Comparison of ENCODE assay signal across 11 cellular contexts in genomic region chr9:107375651-107376369, GRCh38.
"Had no signal": no experiment of that assay in that cellular context is flagged by ENCODE, and none has a peak within 500 bp of the region (broad histone marks: within the 10 kb centered on the region; RNA-seq: fewer than 3 reads in every experiment).

No MANE protein-coding gene starts in this region.

- DNase-seq: activated B cell treated with CpG ODN at 0.5 μM for 24 hours; activated CD4-positive, alpha-beta T cell treated with anti-CD3 and anti-CD28 coated beads, Interleukin-2, amount 10 ng/mL, durations not matched to agents 24 days and 14 days; activated naive CD4-positive, alpha-beta T cell treated with anti-CD3 and anti-CD28 coated beads for 36 hours; body of pancreas; natural killer cell; right lobe of liver; spleen; stimulated activated CD4-positive, alpha-beta T cell treated with anti-CD3 and anti-CD28 coated beads, Interleukin-1b, Interleukin-23, amount 100 ng/mL, for 48 hours; stimulated activated naive B cell treated with anti-CD40 and anti-IgM and Interleukin-4, amounts not matched to agents 10 μg/mL and 1 μg/mL and 100 μg/mL, for 72 hours; transverse colon had no signal

- ATAC-seq: activated T-helper 17 cell treated with anti-CD3 and anti-CD28 coated beads, Interleukin-2, amount 50 U/mL, for 72 hours; body of pancreas; natural killer cell; stimulated activated naive B cell treated with anti-CD40 and anti-IgM and Interleukin-4, amounts not matched to agents 10 μg/mL and 1 μg/mL and 100 μg/mL, for 72 hours had no signal
